In genomic region chr2:84629550-84629949, GRCh38 we compare ENCODE assay signal across 9 cellular contexts.
"Had no signal": no experiment of that assay in that cellular context is flagged by ENCODE, and none has a peak within 500 bp of the region (broad histone marks: within the 10 kb centered on the region; RNA-seq: fewer than 3 reads in every experiment).

No MANE protein-coding gene starts in this region.

- H3K9me3 Mint-ChIP-seq: GM23338, H9, HFFc6 had no signal

- ATAC-seq: GM23338, HCT116 had no signal

- H3K4me3 Mint-ChIP-seq: GM23338, H9, HFFc6 had no signal

- H3K4me1 Mint-ChIP-seq: GM23338 had no signal

- H3K4me3 ChIP-seq: GM23248, GM23338, HAP-1 had no signal

- H3K27ac ChIP-seq: GM23248 had no signal

- H3K36me3 ChIP-seq: HAP-1 had no signal

- H3K4me1 ChIP-seq: HAP-1 had no signal

- H3K27ac Mint-ChIP-seq: GM23338, H9, HFFc6 had no signal

- H3K4me2 ChIP-seq: GM23338 had no signal

- H2AFZ ChIP-seq: GM23248, GM23338 had no signal

- H3K9me3 ChIP-seq: HAP-1 had no signal

- H3K9ac ChIP-seq: GM23248 had no signal

- DNase-seq: GM23248, GOT3, H7, H9, HCEC 1CT, HFFc6 had no signal
